ENCODE assay signal across 2 cellular contexts in genomic region chr2:37532503-37532902, GRCh38.
TF ChIP-seq lines count a peak whose summit lies in the region.

No MANE protein-coding gene starts in this region.

TF ChIP-seq in A549, 52 proteins besides CTCF, POLR2A, EP300 and RAD21 (continued from another document):
- TF ChIP-seq, protein P1, sequence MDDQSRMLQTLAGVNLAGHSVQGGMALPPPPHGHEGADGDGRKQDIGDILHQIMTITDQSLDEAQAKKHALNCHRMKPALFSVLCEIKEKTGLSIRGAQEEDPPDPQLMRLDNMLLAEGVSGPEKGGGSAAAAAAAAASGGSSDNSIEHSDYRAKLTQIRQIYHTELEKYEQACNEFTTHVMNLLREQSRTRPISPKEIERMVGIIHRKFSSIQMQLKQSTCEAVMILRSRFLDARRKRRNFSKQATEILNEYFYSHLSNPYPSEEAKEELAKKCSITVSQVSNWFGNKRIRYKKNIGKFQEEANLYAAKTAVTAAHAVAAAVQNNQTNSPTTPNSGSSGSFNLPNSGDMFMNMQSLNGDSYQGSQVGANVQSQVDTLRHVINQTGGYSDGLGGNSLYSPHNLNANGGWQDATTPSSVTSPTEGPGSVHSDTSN (IDR thresholded peaks at IDR 0.05) = no peak
- TF ChIP-seq HEYL (CRISPR knock-in tag; IDR thresholded peaks at IDR 0.05) (no peak), FOSL2 (IDR thresholded peaks at IDR 0.05) (no peak), FOSL2 (CRISPR knock-in tag; IDR thresholded peaks at IDR 0.05) (no peak), ELK1 (IDR thresholded peaks at IDR 0.05; ENCODE audit: low read depth, low read length) (no peak), RARB (CRISPR knock-in tag; IDR thresholded peaks at IDR 0.05) (no peak), FOXS1 (CRISPR knock-in tag; IDR thresholded peaks at IDR 0.05) (no peak), TP53 (CRISPR knock-in tag; IDR thresholded peaks at IDR 0.05) (no peak), SMC3 (IDR thresholded peaks at IDR 0.05) (no peak)

TF ChIP-seq in HepG2, 621 proteins besides CTCF, POLR2A, EP300 and RAD21 (continued from another document):
- TF ChIP-seq, protein P2, sequence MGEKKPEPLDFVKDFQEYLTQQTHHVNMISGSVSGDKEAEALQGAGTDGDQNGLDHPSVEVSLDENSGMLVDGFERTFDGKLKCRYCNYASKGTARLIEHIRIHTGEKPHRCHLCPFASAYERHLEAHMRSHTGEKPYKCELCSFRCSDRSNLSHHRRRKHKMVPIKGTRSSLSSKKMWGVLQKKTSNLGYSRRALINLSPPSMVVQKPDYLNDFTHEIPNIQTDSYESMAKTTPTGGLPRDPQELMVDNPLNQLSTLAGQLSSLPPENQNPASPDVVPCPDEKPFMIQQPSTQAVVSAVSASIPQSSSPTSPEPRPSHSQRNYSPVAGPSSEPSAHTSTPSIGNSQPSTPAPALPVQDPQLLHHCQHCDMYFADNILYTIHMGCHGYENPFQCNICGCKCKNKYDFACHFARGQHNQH (CRISPR knock-in tag; IDR thresholded peaks at IDR 0.05) = no peak
- no peak for TF ChIP-seq TBX3 (IDR thresholded peaks at IDR 0.05; ENCODE audit: borderline replicate concordance)
